2 cellular contexts compared by ENCODE assay signal in the genomic region with DNA sequence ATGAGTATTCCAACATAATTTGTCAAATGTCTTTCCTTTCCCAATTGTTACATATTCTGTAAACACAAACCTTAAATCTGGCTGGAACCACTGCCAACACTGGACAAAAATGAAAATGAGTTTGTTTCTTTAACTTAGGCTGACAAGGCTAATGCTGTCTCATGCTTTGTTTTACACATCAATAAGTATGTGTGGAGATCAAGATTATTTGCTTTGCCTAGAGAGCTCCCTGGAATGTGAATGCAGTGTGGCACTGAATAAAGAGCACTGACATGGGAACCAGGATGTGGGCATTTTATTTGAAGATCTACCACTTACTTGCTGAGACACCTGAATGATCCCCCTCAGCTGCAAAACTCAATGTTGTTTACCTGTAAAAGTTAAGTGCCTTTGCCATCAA.
TF ChIP-seq lines count a peak whose summit lies in the region.

No MANE protein-coding gene starts in this region.

TF ChIP-seq in IMR-90, 13 proteins besides CTCF, POLR2A, EP300 and RAD21:
- TF ChIP-seq CEBPB (IDR thresholded peaks at IDR 0.05; ENCODE audit: low read depth, low read length) (no peak), MXI1 (IDR thresholded peaks at IDR 0.05; ENCODE audit: borderline replicate concordance, low read depth, low read length) (no peak), MAZ (IDR thresholded peaks at IDR 0.05; ENCODE audit: borderline replicate concordance, low read depth, low read length) (no peak), RFX5 (IDR thresholded peaks at IDR 0.05; ENCODE audit: low read depth, low read length) (no peak), CHD1 (IDR thresholded peaks at IDR 0.05; ENCODE audit: low read depth, low read length) (no peak), USF2 (IDR thresholded peaks at IDR 0.05; ENCODE audit: low read depth, low read length) (no peak), BHLHE40 (IDR thresholded peaks at IDR 0.05; ENCODE audit: low read depth, low read length) (no peak), SMC3 (IDR thresholded peaks at IDR 0.05; ENCODE audit: low read depth, low read length) (no peak), NFE2L2 (IDR thresholded peaks at IDR 0.05; ENCODE audit: low read depth, low read length) (no peak), FOS (IDR thresholded peaks at IDR 0.05; ENCODE audit: low read depth, low read length) (no peak), MAFK (IDR thresholded peaks at IDR 0.05; ENCODE audit: low read depth, low read length) (no peak), ELK1 (IDR thresholded peaks at IDR 0.05; ENCODE audit: borderline replicate concordance, low read depth, low read length) (no peak), RCOR1 (IDR thresholded peaks at IDR 0.05; ENCODE audit: insufficient replicate concordance, low read length) (no peak)

TF ChIP-seq in H1, 55 proteins besides CTCF, POLR2A, EP300 and RAD21:
- TF ChIP-seq TEAD4 (IDR thresholded peaks at IDR 0.05; ENCODE audit: low read depth, low read length) = peak; percentile 30; the same call in 1 of the 2 replicates
- TF ChIP-seq CHD7 (IDR thresholded peaks at IDR 0.05; ENCODE audit: insufficient replicate concordance, low read length) = no peak
TF ChIP-seq in H1: peak in this region for 1.
